8 cellular contexts compared by ENCODE assay signal in genomic region chr12:27333311-27334009, GRCh38. TPM values are rescaled to one million over a fixed set of nuclear protein-coding genes. Genes with fewer than 3 reads are reported as not detected.
DNase-seq lines count a peak whose midpoint lies in the region; ATAC-seq and TF ChIP-seq lines count a peak whose summit lies in the region.

No MANE protein-coding gene starts in this region.

- H3K4me1 Mint-ChIP-seq in activated T-cell treated with anti-CD3 and anti-CD28 coated beads, Interleukin-2, amount 50 U/mL, for 4 hours (ENCODE audit: low read depth): peaks cover 26% of the 10 kb centered on the region

- DNase-seq in SIG-M5 treated with dmso at 0.1 percent for 504 hours (lab: John Stamatoyannopoulos, UW; ENCODE audit: unreplicated experiment) (peak; percentile 60), SIG-M5 (lab: John Stamatoyannopoulos, UW) (no peak), NCI-H774 (lab: John Stamatoyannopoulos, UW) (peak; percentile 30), fibroblast of villous mesenchyme (ENCODE audit: low read depth) (no peak), omental fat pad (ENCODE audit: low spot score) (no peak), NCI-H510A treated with DMSO at 0.1 percent for 48 hours (lab: John Stamatoyannopoulos, UW) (no peak)
- DNase-seq in activated T-cell treated with anti-CD3 and anti-CD28 coated beads, Interleukin-2, amount 50 U/mL, for 4 hours: peak; percentile 20

- H3K4me3 ChIP-seq in fibroblast of villous mesenchyme (ENCODE audit: low read depth, low read length): peak overlapping the region; percentile 72

- peaks cover 47% of the 10 kb centered on the region for H3K27me3 Mint-ChIP-seq in activated T-cell treated with anti-CD3 and anti-CD28 coated beads, Interleukin-2, amount 50 U/mL, for 4 hours (ENCODE audit: low read depth)

- TF ChIP-seq CTCF in fibroblast of villous mesenchyme (IDR thresholded peaks at IDR 0.05; ENCODE audit: insufficient read depth, low read depth, low read length) (no peak), omental fat pad (IDR thresholded peaks at IDR 0.05) (no peak)

- H3K4me3 Mint-ChIP-seq in activated T-cell treated with anti-CD3 and anti-CD28 coated beads, Interleukin-2, amount 50 U/mL, for 4 hours: peak overlapping the region; percentile 91

- ATAC-seq in HG03064 (IDR thresholded peaks at IDR 0.05; ENCODE audit: low read depth, unreplicated experiment) (peak; percentile 22), omental fat pad (ENCODE audit: low FRiP score) (peak; percentile 24)
- peak; percentile 41 to 58 for ATAC-seq in activated T-cell treated with anti-CD3 and anti-CD28 coated beads, Interleukin-2, amount 50 U/mL, for 4 hours

- H3K9me3 Mint-ChIP-seq in activated T-cell treated with anti-CD3 and anti-CD28 coated beads, Interleukin-2, amount 50 U/mL, for 4 hours: no peaks in the 10 kb centered on the region

- H3K36me3 Mint-ChIP-seq in activated T-cell treated with anti-CD3 and anti-CD28 coated beads, Interleukin-2, amount 50 U/mL, for 4 hours (ENCODE audit: insufficient read depth): no peaks in the 10 kb centered on the region

RNA-seq across cellular contexts. Expression of gene BMAL2, which starts 0.8 kb away (rescaled TPM):
- 1 to 10 TPM; 3.8 to 7.4 (median 6.8) TPM for total RNA-seq in activated T-cell treated with anti-CD3 and anti-CD28 coated beads, Interleukin-2, amount 50 U/mL, for 4 hours
- 20.0 and 21.6 TPM in 2 replicates for total RNA-seq in fibroblast of villous mesenchyme
- 1 to 10 TPM; 1.2 to 5.6 (median 2.7) TPM for total RNA-seq in omental fat pad

Comparison
In these comparisons a context has a peak if more than half of its experiments do, and no peak if none do; other contexts are left out.
1. DNase-seq: peak in SIG-M5 treated with dmso at 0.1 percent for 504 hours (single experiment), NCI-H774 (single experiment) and activated T-cell treated with anti-CD3 and anti-CD28 coated beads, Interleukin-2, amount 50 U/mL, for 4 hours (single experiment); none in SIG-M5 (single experiment), fibroblast of villous mesenchyme (single experiment), omental fat pad (single experiment) and NCI-H510A treated with DMSO at 0.1 percent for 48 hours (single experiment).
2. Peak in every context shown above with its lines, with median percentiles within 50 percentile points of each other: ATAC-seq.